ENCODE assay signal across 8 cellular contexts in genomic region chrX:1447969-1448792, GRCh38. TPM values are rescaled to one million over a fixed set of nuclear protein-coding genes. Genes with fewer than 3 reads are reported as not detected.
A peak's percentile ranks its signal among the peaks of the same experiment; 100 is the strongest.
DNase-seq lines count a peak whose midpoint lies in the region; ATAC-seq, FAIRE-seq and TF ChIP-seq lines count a peak whose summit lies in the region.
"Not testable (repeated sequence)": the region's sequence is repeated elsewhere in the genome, so short reads cannot be mapped to it uniquely, and the experiment has no call there.

No MANE protein-coding gene starts in this region.

- WGBS in A549 (ENCODE audit: missing lambda C conversion rate): 98% methylated on average over 11 of the region's 11 CpGs

- H3K36me3 Mint-ChIP-seq in IgD-negative memory B cell (peaks cover 11% of the 10 kb centered on the region), nephron progenitor cell (ENCODE audit: low read depth) (peaks cover 71% of the 10 kb centered on the region)
- H3K36me3 Mint-ChIP-seq in activated CD4-positive, alpha-beta T cell treated with anti-CD3 and anti-CD28 coated beads, Interleukin-2, amount 10 ng/mL, durations not matched to agents 24 days and 14 days (ENCODE audit: low read depth): peaks cover 70% of the 10 kb centered on the region
- H3K36me3 Mint-ChIP-seq in activated T-helper 2 cell treated with anti-CD3 and anti-CD28 coated beads, Interferon-gamma antibody, Interleukin-2, Interleukin-4, amounts not matched to agents 10 μg/mL and 5 μg/mL and 100 μg/mL, durations not matched to agents 14 hours and 24 hours and 36 hours (ENCODE audit: low read depth): peaks cover 67% of the 10 kb centered on the region

- TF ChIP-seq RAD21 in A549 (conservative IDR thresholded peaks at IDR 0.05 in 1 of 2, IDR thresholded peaks at IDR 0.05 in 1 of 2): not testable (repeated sequence)

- not testable (repeated sequence) for H3K27me3 Mint-ChIP-seq in IgD-negative memory B cell; activated CD4-positive, alpha-beta T cell treated with anti-CD3 and anti-CD28 coated beads, Interleukin-2, amount 10 ng/mL, durations not matched to agents 24 days and 14 days; activated T-helper 2 cell treated with anti-CD3 and anti-CD28 coated beads, Interferon-gamma antibody, Interleukin-2, Interleukin-4, amounts not matched to agents 10 μg/mL and 5 μg/mL and 100 μg/mL, durations not matched to agents 14 hours and 24 hours and 36 hours (ENCODE audit: low read depth); stimulated activated naive CD8-positive, alpha-beta T cell treated with anti-CD3 and anti-CD28 coated beads, Interleukin-15, amount 100 ng/mL, for 72 hours
- peaks cover 13% of the 10 kb centered on the region for H3K27me3 Mint-ChIP-seq in nephron progenitor cell (ENCODE audit: low read depth, poor library complexity)

- not testable (repeated sequence) for H3K4me1 Mint-ChIP-seq in IgD-negative memory B cell; activated CD4-positive, alpha-beta T cell treated with anti-CD3 and anti-CD28 coated beads, Interleukin-2, amount 10 ng/mL, durations not matched to agents 24 days and 14 days; activated T-helper 2 cell treated with anti-CD3 and anti-CD28 coated beads, Interferon-gamma antibody, Interleukin-2, Interleukin-4, amounts not matched to agents 10 μg/mL and 5 μg/mL and 100 μg/mL, durations not matched to agents 14 hours and 24 hours and 36 hours (ENCODE audit: low read depth); nephron progenitor cell
- H3K4me1 Mint-ChIP-seq in stimulated activated naive CD8-positive, alpha-beta T cell treated with anti-CD3 and anti-CD28 coated beads, Interleukin-15, amount 100 ng/mL, for 72 hours: peaks cover 34% of the 10 kb centered on the region

- CTCF ChIA-PET in A549 (lab: Yijun Ruan, JAX): not testable (repeated sequence)

- H3K27ac Mint-ChIP-seq in IgD-negative memory B cell: peak overlapping the region in 2 of 3 donors; percentile 46 to 67
- H3K27ac Mint-ChIP-seq in activated CD4-positive, alpha-beta T cell treated with anti-CD3 and anti-CD28 coated beads, Interleukin-2, amount 10 ng/mL, durations not matched to agents 24 days and 14 days; activated T-helper 2 cell treated with anti-CD3 and anti-CD28 coated beads, Interferon-gamma antibody, Interleukin-2, Interleukin-4, amounts not matched to agents 10 μg/mL and 5 μg/mL and 100 μg/mL, durations not matched to agents 14 hours and 24 hours and 36 hours: not testable (repeated sequence)
- peak overlapping the region; percentile 57 for H3K27ac Mint-ChIP-seq in nephron progenitor cell
- H3K27ac Mint-ChIP-seq in stimulated activated naive CD8-positive, alpha-beta T cell treated with anti-CD3 and anti-CD28 coated beads, Interleukin-15, amount 100 ng/mL, for 72 hours: peak overlapping the region in 1 of 2 donors; percentile 39

- intact Hi-C loops in activated CD4-positive, alpha-beta T cell treated with anti-CD3 and anti-CD28 coated beads, Interleukin-2, amount 10 ng/mL, durations not matched to agents 24 days and 14 days (cut with micrococcal nuclease); activated T-helper 2 cell treated with anti-CD3 and anti-CD28 coated beads, Interferon-gamma antibody, Interleukin-2, Interleukin-4, amounts not matched to agents 10 μg/mL and 5 μg/mL and 100 μg/mL, durations not matched to agents 14 hours and 24 hours and 36 hours (cut with micrococcal nuclease): not testable (repeated sequence)

- ATAC-seq in A549; stimulated activated naive CD8-positive, alpha-beta T cell treated with anti-CD3 and anti-CD28 coated beads, Interleukin-15, amount 100 ng/mL, for 72 hours: not testable (repeated sequence)

- H3K27ac ChIP-seq in A549, coronary artery: not testable (repeated sequence)

- not testable (repeated sequence) for H3K4me2 ChIP-seq in A549

- peak overlapping the region in 1 of 4 donors; percentile 46 for H3K4me3 Mint-ChIP-seq in IgD-negative memory B cell
- H3K4me3 Mint-ChIP-seq in activated CD4-positive, alpha-beta T cell treated with anti-CD3 and anti-CD28 coated beads, Interleukin-2, amount 10 ng/mL, durations not matched to agents 24 days and 14 days; activated T-helper 2 cell treated with anti-CD3 and anti-CD28 coated beads, Interferon-gamma antibody, Interleukin-2, Interleukin-4, amounts not matched to agents 10 μg/mL and 5 μg/mL and 100 μg/mL, durations not matched to agents 14 hours and 24 hours and 36 hours (ENCODE audit: low read depth); nephron progenitor cell; stimulated activated naive CD8-positive, alpha-beta T cell treated with anti-CD3 and anti-CD28 coated beads, Interleukin-15, amount 100 ng/mL, for 72 hours: not testable (repeated sequence)

- TF ChIP-seq EP300 in A549 (IDR thresholded peaks at IDR 0.05): not testable (repeated sequence)

- POLR2A ChIA-PET in A549 (lab: Yijun Ruan, JAX): not testable (repeated sequence)

- not testable (repeated sequence) for FAIRE-seq in A549 (lab: Jason Lieb, UNC)

- not testable (repeated sequence) for TF ChIP-seq CTCF in A549 (IDR thresholded peaks at IDR 0.05); coronary artery (IDR thresholded peaks at IDR 0.05); nephron progenitor cell (IDR thresholded peaks at IDR 0.05)

- H3K9me3 Mint-ChIP-seq in IgD-negative memory B cell: not testable (repeated sequence)
- H3K9me3 Mint-ChIP-seq in activated CD4-positive, alpha-beta T cell treated with anti-CD3 and anti-CD28 coated beads, Interleukin-2, amount 10 ng/mL, durations not matched to agents 24 days and 14 days: peaks cover 49% of the 10 kb centered on the region
- peaks cover 50% of the 10 kb centered on the region for H3K9me3 Mint-ChIP-seq in activated T-helper 2 cell treated with anti-CD3 and anti-CD28 coated beads, Interferon-gamma antibody, Interleukin-2, Interleukin-4, amounts not matched to agents 10 μg/mL and 5 μg/mL and 100 μg/mL, durations not matched to agents 14 hours and 24 hours and 36 hours
- H3K9me3 Mint-ChIP-seq in nephron progenitor cell: peaks cover 71% of the 10 kb centered on the region
- H3K9me3 Mint-ChIP-seq in stimulated activated naive CD8-positive, alpha-beta T cell treated with anti-CD3 and anti-CD28 coated beads, Interleukin-15, amount 100 ng/mL, for 72 hours: peaks cover 47 to 50% of the 10 kb centered on the region in 2 donors

- H3K4me1 ChIP-seq in A549: peaks cover 13% of the 10 kb centered on the region; the same call in 2 of the 3 replicates

- not testable (repeated sequence) for DNase-seq in A549 (ENCODE audit: low read depth in 1 of 2, low spot score in 1 of 2); nephron progenitor cell
- peak; percentile 56 for DNase-seq in activated CD4-positive, alpha-beta T cell treated with anti-CD3 and anti-CD28 coated beads, Interleukin-2, amount 10 ng/mL, durations not matched to agents 24 days and 14 days
- peak; percentile 7 for DNase-seq in activated T-helper 2 cell treated with anti-CD3 and anti-CD28 coated beads, Interferon-gamma antibody, Interleukin-2, Interleukin-4, amounts not matched to agents 10 μg/mL and 5 μg/mL and 100 μg/mL, durations not matched to agents 14 hours and 24 hours and 36 hours (ENCODE audit: low spot score)
- DNase-seq in coronary artery (ENCODE audit: low spot score) (peak; percentile 55), islet precursor cell (peak; percentile 12)
- peak; percentile 0 to 7 for DNase-seq in stimulated activated naive CD8-positive, alpha-beta T cell treated with anti-CD3 and anti-CD28 coated beads, Interleukin-15, amount 100 ng/mL, for 72 hours

- not testable (repeated sequence) for H3K9me3 ChIP-seq in A549

- H3K4me3 ChIP-seq in A549, coronary artery: not testable (repeated sequence)

- not testable (repeated sequence) for TF ChIP-seq POLR2A in A549 (IDR thresholded peaks at IDR 0.05; ENCODE audit: low read length)

TF ChIP-seq in A549, 52 proteins besides CTCF, POLR2A, EP300 and RAD21:
- 0 out of 2 replicates have a peak, but pooled peaks have one; percentile 72 for TF ChIP-seq CHD4 (IDR thresholded peaks at IDR 0.05; ENCODE audit: borderline replicate concordance)
- 0 out of 2 replicates have a peak, but pooled peaks have one; percentile 43 for TF ChIP-seq KDM1A (IDR thresholded peaks at IDR 0.05; ENCODE audit: low read depth)
- TF ChIP-seq EHMT2 (IDR thresholded peaks at IDR 0.05; ENCODE audit: low read depth): peak; percentile 86
TF ChIP-seq in A549: peak in this region for 3; not testable (repeated sequence) for 49.

RNA-seq across cellular contexts. Expression of gene ASMTL, which starts 4.5 kb away (rescaled TPM):
- 15.4 and 15.6 TPM in 2 replicates for polyA plus RNA-seq in A549 (2011; rRNA removed)
- 26.6 and 30.8 TPM in 2 replicates for polyA plus RNA-seq in A549 (2012; cell fraction: cytosol; rRNA removed)
- 39.8 and 40.3 TPM in 2 replicates for polyA plus RNA-seq in A549 (2012; cell fraction: nucleus; rRNA removed)
- polyA plus RNA-seq in A549 (2017; fragmentation: RNase III; extraction: RNeasy Plus Mini Kit Qiagen cat#74134 plus additional on column Dnase treatment): 12.2 to 14.4 TPM (median 12.3 TPM) in 3 replicates
- 14.7 and 16.7 TPM in 2 replicates for polyA minus RNA-seq in A549 (2011; rRNA and poly(A)+ RNA removed)
- polyA plus RNA-seq in IgD-negative memory B cell: 50.1 TPM
- total RNA-seq in activated CD4-positive, alpha-beta T cell treated with anti-CD3 and anti-CD28 coated beads, Interleukin-2, amount 10 ng/mL, durations not matched to agents 24 days and 14 days: 44.5 and 46.6 TPM in 2 replicates
- total RNA-seq in activated T-helper 2 cell treated with anti-CD3 and anti-CD28 coated beads, Interferon-gamma antibody, Interleukin-2, Interleukin-4, amounts not matched to agents 10 μg/mL and 5 μg/mL and 100 μg/mL, durations not matched to agents 14 hours and 24 hours and 36 hours: 41.8 and 42.6 TPM in 2 replicates

RNA-seq across cellular contexts. Expression of gene SLC25A6, which starts 56.3 kb away (rescaled TPM):
- 252 and 291 TPM in 2 replicates for polyA plus RNA-seq in A549 (2011; rRNA removed)
- polyA plus RNA-seq in A549 (2012; cell fraction: cytosol; rRNA removed): 933 and 1,036 TPM in 2 replicates
- 681 and 864 TPM in 2 replicates for polyA plus RNA-seq in A549 (2012; cell fraction: nucleus; rRNA removed)
- polyA plus RNA-seq in A549 (2017; fragmentation: RNase III; extraction: RNeasy Plus Mini Kit Qiagen cat#74134 plus additional on column Dnase treatment): 439 to 448 TPM (median 446 TPM) in 3 replicates
- 205 and 259 TPM in 2 replicates for polyA minus RNA-seq in A549 (2011; rRNA and poly(A)+ RNA removed)
- polyA plus RNA-seq in IgD-negative memory B cell: 881 TPM
- 302 and 306 TPM in 2 replicates for total RNA-seq in activated CD4-positive, alpha-beta T cell treated with anti-CD3 and anti-CD28 coated beads, Interleukin-2, amount 10 ng/mL, durations not matched to agents 24 days and 14 days
- 318 and 325 TPM in 2 replicates for total RNA-seq in activated T-helper 2 cell treated with anti-CD3 and anti-CD28 coated beads, Interferon-gamma antibody, Interleukin-2, Interleukin-4, amounts not matched to agents 10 μg/mL and 5 μg/mL and 100 μg/mL, durations not matched to agents 14 hours and 24 hours and 36 hours
